1 cellular context compared by ENCODE assay signal in genomic region chr5:148090200-148090599, GRCh38.
TF ChIP-seq lines count a peak whose summit lies in the region.

No MANE protein-coding gene starts in this region.

TF ChIP-seq in GM23338, 12 proteins besides CTCF, POLR2A, EP300 and RAD21 (continued from another document):
- no peak for TF ChIP-seq STAT1 (IDR thresholded peaks at IDR 0.05; ENCODE audit: unreplicated experiment)
- TF ChIP-seq POLR2AphosphoS5 (IDR thresholded peaks at IDR 0.05; ENCODE audit: low read depth): no peak
- TF ChIP-seq ZNF331 (CRISPR knock-in tag; IDR thresholded peaks at IDR 0.05; ENCODE audit: low read depth): no peak
- TF ChIP-seq CREB1 (CRISPR knock-in tag; IDR thresholded peaks at IDR 0.05; ENCODE audit: low read depth): no peak
- TF ChIP-seq ZNF462 (CRISPR knock-in tag; IDR thresholded peaks at IDR 0.05): no peak
- no peak for TF ChIP-seq JUNB (IDR thresholded peaks at IDR 0.05; ENCODE audit: unreplicated experiment)
- TF ChIP-seq EZH2 (IDR thresholded peaks at IDR 0.05; ENCODE audit: low read depth, unreplicated experiment): no peak
- TF ChIP-seq REST (IDR thresholded peaks at IDR 0.05; ENCODE audit: unreplicated experiment): no peak
- TF ChIP-seq EZH2phosphoT487 (IDR thresholded peaks at IDR 0.05; ENCODE audit: unreplicated experiment): no peak
TF ChIP-seq in GM23338: peak in this region for 0.
